In genomic region chr15:85496551-85497545, GRCh38 we compare ENCODE assay signal across 14 cellular contexts.
DNase-seq lines count a peak whose midpoint lies in the region; ATAC-seq and TF ChIP-seq lines count a peak whose summit lies in the region.
"Had no signal": no experiment of that assay in that cellular context is flagged by ENCODE, and none has a peak within 500 bp of the region (broad histone marks: within the 10 kb centered on the region; RNA-seq: fewer than 3 reads in every experiment).

No MANE protein-coding gene starts in this region.

- no peak overlapping the region for H3K27ac ChIP-seq in neural progenitor cell
- H3K27ac ChIP-seq: prostate gland had no signal

- no peaks in the 10 kb centered on the region for H3K36me3 ChIP-seq in neural progenitor cell
- H3K36me3 ChIP-seq: prostate gland had no signal

- H3K36me3 Mint-ChIP-seq in activated naive CD4-positive, alpha-beta T cell treated with anti-CD3 and anti-CD28 coated beads, Interleukin-2, amount 50 U/mL, for 24 hours = peaks cover 2% of the 10 kb centered on the region
- H3K36me3 Mint-ChIP-seq in neural progenitor cell = peaks cover 1% of the 10 kb centered on the region

- H3K4me3 ChIP-seq in neural progenitor cell = no peak overlapping the region
- H3K4me3 ChIP-seq in lower leg skin (ENCODE audit: low read depth, poor library complexity, severe bottlenecking) = no peak overlapping the region
- H3K4me3 ChIP-seq: prostate gland had no signal

- no peaks in the 10 kb centered on the region for H3K27me3 ChIP-seq in neural progenitor cell

- H3K27me3 Mint-ChIP-seq in activated naive CD4-positive, alpha-beta T cell treated with anti-CD3 and anti-CD28 coated beads, Interleukin-2, amount 50 U/mL, for 24 hours = no peaks in the 10 kb centered on the region
- peaks cover 2% of the 10 kb centered on the region for H3K27me3 Mint-ChIP-seq in neural progenitor cell (ENCODE audit: insufficient read depth, low read depth)

- no peak overlapping the region for H3K27ac Mint-ChIP-seq in activated naive CD4-positive, alpha-beta T cell treated with anti-CD3 and anti-CD28 coated beads, Interleukin-2, amount 50 U/mL, for 24 hours
- H3K27ac Mint-ChIP-seq in neural progenitor cell = no peak overlapping the region
- H3K27ac Mint-ChIP-seq: activated T-helper 1 cell treated with anti-CD3 and anti-CD28 coated beads, Interleukin-12 subunit alpha, Interleukin-12 subunit beta, Interleukin-2, Interleukin-4 antibody, amounts not matched to agents 30 ng/mL and 10 ng/mL and 1 ng/mL, durations not matched to agents 14 hours and 24 hours and 36 hours had no signal

- H3K79me2 ChIP-seq in neural progenitor cell (ENCODE audit: low read depth) = peaks cover 84% of the 10 kb centered on the region

- peaks cover 85% of the 10 kb centered on the region for H3K4me1 Mint-ChIP-seq in activated naive CD4-positive, alpha-beta T cell treated with anti-CD3 and anti-CD28 coated beads, Interleukin-2, amount 50 U/mL, for 24 hours
- peaks cover 73% of the 10 kb centered on the region for H3K4me1 Mint-ChIP-seq in neural progenitor cell

- TF ChIP-seq CTCF in neural progenitor cell (IDR thresholded peaks at IDR 0.05) = no peak
- no peak for TF ChIP-seq CTCF in lower leg skin (IDR thresholded peaks at IDR 0.05)
- no peak for TF ChIP-seq CTCF in GM20000 (IDR thresholded peaks at IDR 0.05; ENCODE audit: extremely low read depth, missing control alignments)

- peak overlapping the region; percentile 11 for H3K4me3 Mint-ChIP-seq in activated naive CD4-positive, alpha-beta T cell treated with anti-CD3 and anti-CD28 coated beads, Interleukin-2, amount 50 U/mL, for 24 hours
- H3K4me3 Mint-ChIP-seq in neural progenitor cell = no peak overlapping the region
- H3K4me3 Mint-ChIP-seq: activated T-helper 1 cell treated with anti-CD3 and anti-CD28 coated beads, Interleukin-12 subunit alpha, Interleukin-12 subunit beta, Interleukin-2, Interleukin-4 antibody, amounts not matched to agents 30 ng/mL and 10 ng/mL and 1 ng/mL, durations not matched to agents 14 hours and 24 hours and 36 hours had no signal

- H4K20me1 ChIP-seq in neural progenitor cell (ENCODE audit: low read depth) = peaks cover 87% of the 10 kb centered on the region

- no peaks in the 10 kb centered on the region for H3K9me3 Mint-ChIP-seq in activated naive CD4-positive, alpha-beta T cell treated with anti-CD3 and anti-CD28 coated beads, Interleukin-2, amount 50 U/mL, for 24 hours
- no peaks in the 10 kb centered on the region for H3K9me3 Mint-ChIP-seq in neural progenitor cell
- H3K9me3 Mint-ChIP-seq: activated T-helper 1 cell treated with anti-CD3 and anti-CD28 coated beads, Interleukin-12 subunit alpha, Interleukin-12 subunit beta, Interleukin-2, Interleukin-4 antibody, amounts not matched to agents 30 ng/mL and 10 ng/mL and 1 ng/mL, durations not matched to agents 14 hours and 24 hours and 36 hours had no signal

- no peak for TF ChIP-seq POLR2A in lower leg skin (IDR thresholded peaks at IDR 0.05)

- no peak for DNase-seq in activated naive CD4-positive, alpha-beta T cell treated with Interleukin-2 at 50 U/mL for 16 hours
- DNase-seq in NCI-H2029 (lab: John Stamatoyannopoulos, UW) (peak; percentile 49), neural progenitor cell (ENCODE audit: low spot score) (no peak), lower leg skin (ENCODE audit: low spot score in 2 of 2) (no peak), GM20000 (ENCODE audit: low spot score) (no peak)
- DNase-seq in effector CD8-positive, alpha-beta T cell (lab: John Stamatoyannopoulos, UW) = no peak
- DNase-seq: DMS 273 treated with DMSO at 0.1 percent for 48 hours; NCI-H1436 treated with DMSO at 0.1 percent for 48 hours; OCI-M1; stimulated activated CD4-positive, alpha-beta T cell treated with anti-CD3 and anti-CD28 coated beads, Interleukin-1b, Interleukin-23, amount 100 ng/mL, for 48 hours had no signal

- intact Hi-C loops in lower leg skin (cut with DNase I; ENCODE audit: low total_unique reads) = no loop called here

- no peaks in the 10 kb centered on the region for H3K9me3 ChIP-seq in neural progenitor cell (ENCODE audit: low read depth)
- H3K9me3 ChIP-seq: prostate gland had no signal

- peak overlapping the region; percentile 23 for H3K4me2 ChIP-seq in neural progenitor cell

- H3K4me1 ChIP-seq in neural progenitor cell = peaks cover 56% of the 10 kb centered on the region

- H3F3A ChIP-seq in neural progenitor cell (ENCODE audit: low read depth) = no peaks in the 10 kb centered on the region

- no peak overlapping the region for H2AFZ ChIP-seq in neural progenitor cell (replicated peaks)

- no peak overlapping the region for H3K9ac ChIP-seq in neural progenitor cell

- ATAC-seq in SK-N-SH treated with all-trans-retinoic acid at 6 μM for 48 hours = no peak

- 54 to 70% methylated on average over 4 of the region's 4 CpGs for WGBS in lower leg skin, 2 donors

TF ChIP-seq in SK-N-SH treated with all-trans-retinoic acid at 6 μM for 48 hours, 23 proteins besides CTCF, POLR2A, EP300 and RAD21:
- TF ChIP-seq ZNF565 (CRISPR knock-in tag; conservative IDR thresholded peaks at IDR 0.05; ENCODE audit: low read depth) (no peak), TCF4 (CRISPR knock-in tag; IDR thresholded peaks at IDR 0.05; ENCODE audit: borderline replicate concordance) (peak; percentile 50; the same call in 1 of the 2 replicates)
- TF ChIP-seq, protein P1, sequence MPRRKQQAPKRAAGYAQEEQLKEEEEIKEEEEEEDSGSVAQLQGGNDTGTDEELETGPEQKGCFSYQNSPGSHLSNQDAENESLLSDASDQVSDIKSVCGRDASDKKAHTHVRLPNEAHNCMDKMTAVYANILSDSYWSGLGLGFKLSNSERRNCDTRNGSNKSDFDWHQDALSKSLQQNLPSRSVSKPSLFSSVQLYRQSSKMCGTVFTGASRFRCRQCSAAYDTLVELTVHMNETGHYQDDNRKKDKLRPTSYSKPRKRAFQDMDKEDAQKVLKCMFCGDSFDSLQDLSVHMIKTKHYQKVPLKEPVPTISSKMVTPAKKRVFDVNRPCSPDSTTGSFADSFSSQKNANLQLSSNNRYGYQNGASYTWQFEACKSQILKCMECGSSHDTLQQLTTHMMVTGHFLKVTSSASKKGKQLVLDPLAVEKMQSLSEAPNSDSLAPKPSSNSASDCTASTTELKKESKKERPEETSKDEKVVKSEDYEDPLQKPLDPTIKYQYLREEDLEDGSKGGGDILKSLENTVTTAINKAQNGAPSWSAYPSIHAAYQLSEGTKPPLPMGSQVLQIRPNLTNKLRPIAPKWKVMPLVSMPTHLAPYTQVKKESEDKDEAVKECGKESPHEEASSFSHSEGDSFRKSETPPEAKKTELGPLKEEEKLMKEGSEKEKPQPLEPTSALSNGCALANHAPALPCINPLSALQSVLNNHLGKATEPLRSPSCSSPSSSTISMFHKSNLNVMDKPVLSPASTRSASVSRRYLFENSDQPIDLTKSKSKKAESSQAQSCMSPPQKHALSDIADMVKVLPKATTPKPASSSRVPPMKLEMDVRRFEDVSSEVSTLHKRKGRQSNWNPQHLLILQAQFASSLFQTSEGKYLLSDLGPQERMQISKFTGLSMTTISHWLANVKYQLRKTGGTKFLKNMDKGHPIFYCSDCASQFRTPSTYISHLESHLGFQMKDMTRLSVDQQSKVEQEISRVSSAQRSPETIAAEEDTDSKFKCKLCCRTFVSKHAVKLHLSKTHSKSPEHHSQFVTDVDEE (CRISPR knock-in tag; IDR thresholded peaks at IDR 0.05) = peak; percentile 62; the same call in 1 of the 2 replicates
